Comparison of ENCODE assay signal across 17 cellular contexts in genomic region chr3:140896997-140897396, GRCh38.
"Had no signal": no experiment of that assay in that cellular context is flagged by ENCODE, and none has a peak within 500 bp of the region (broad histone marks: within the 10 kb centered on the region; RNA-seq: fewer than 3 reads in every experiment).

No MANE protein-coding gene starts in this region.

- H3K9me3 ChIP-seq: colonic mucosa, esophagus squamous epithelium, right lobe of liver, spleen, tibial artery, uterus had no signal

- H3K36me3 ChIP-seq: colonic mucosa, esophagus squamous epithelium, right lobe of liver, spleen, tibial artery, uterus had no signal

- H3K4me3 ChIP-seq: colonic mucosa, esophagus squamous epithelium, right lobe of liver, spleen, tibial artery, uterus had no signal

- H3K27me3 ChIP-seq: colonic mucosa, uterus had no signal

- DNase-seq: activated CD4-positive, alpha-beta T cell treated with anti-CD3 and anti-CD28 coated beads for 1 hour; activated CD4-positive, alpha-beta T cell treated with anti-CD3 and anti-CD28 coated beads, Interleukin-2, amount 50 U/mL, for 4 hours; activated CD8-positive, alpha-beta memory T cell treated with anti-CD3 and anti-CD28 coated beads, Interleukin-2, amount 10 ng/mL, durations not matched to agents 7 days and 5 days; activated naive CD4-positive, alpha-beta T cell treated with anti-CD3 and anti-CD28 coated beads for 36 hours; activated T-cell treated with anti-CD3 and anti-CD28 coated beads, Interleukin-2, amount 50 U/mL, for 1 hour; caudate nucleus; colonic mucosa; esophagus squamous epithelium; kidney glomerular epithelial cell; nucleus accumbens; right lobe of liver; spleen; stimulated activated CD4-positive, alpha-beta T cell treated with anti-CD3 and anti-CD28 coated beads, Interleukin-1b, Interleukin-23, amount 100 ng/mL, for 48 hours; T-cell; T-helper 9 cell; tibial artery; uterus had no signal

- H3K4me1 ChIP-seq: colonic mucosa, esophagus squamous epithelium, right lobe of liver, spleen, tibial artery, uterus had no signal

- H3K27ac ChIP-seq: colonic mucosa, esophagus squamous epithelium, right lobe of liver, spleen, tibial artery, uterus had no signal
